In genomic region chr6:36984581-36985383, GRCh38 we compare ENCODE assay signal across 8 cellular contexts. TPM values are rescaled to one million over a fixed set of nuclear protein-coding genes. Genes with fewer than 3 reads are reported as not detected.
DNase-seq lines count a peak whose midpoint lies in the region; ATAC-seq and TF ChIP-seq lines count a peak whose summit lies in the region.

No MANE protein-coding gene starts in this region.

- H3K27ac ChIP-seq in rectal smooth muscle tissue (ENCODE audit: low read depth, low read length) = peak overlapping the region; percentile 64

- H3K27ac Mint-ChIP-seq in activated T-helper 2 cell treated with anti-CD3 and anti-CD28 coated beads, Interferon-gamma antibody, Interleukin-2, Interleukin-4, amounts not matched to agents 10 μg/mL and 5 μg/mL and 100 μg/mL, durations not matched to agents 14 hours and 24 hours and 36 hours = no peak overlapping the region
- H3K27ac Mint-ChIP-seq in glutamatergic neuron (ENCODE audit: unreplicated experiment) = no peak overlapping the region

- DNase-seq in GM12865 (ENCODE audit: low read depth) (peak; percentile 65), NCI-H748 treated with DMSO at 0.1 percent for 48 hours (lab: John Stamatoyannopoulos, UW) (peak; percentile 63), glutamatergic neuron (peak; percentile 62), Ammon's horn (ENCODE audit: low spot score) (no peak), NCI-H1930 (lab: John Stamatoyannopoulos, UW) (no peak)
- DNase-seq in activated T-helper 2 cell treated with anti-CD3 and anti-CD28 coated beads, Interferon-gamma antibody, Interleukin-2, Interleukin-4, amounts not matched to agents 10 μg/mL and 5 μg/mL and 100 μg/mL, durations not matched to agents 14 hours and 24 hours and 36 hours (ENCODE audit: low spot score) = peak; percentile 32

- TF ChIP-seq CTCF in GM12865 (IDR thresholded peaks at IDR 0.05; ENCODE audit: insufficient read depth, low read depth, low read length, missing control alignments) = no peak
- TF ChIP-seq CTCF in glutamatergic neuron (IDR thresholded peaks at IDR 0.05; ENCODE audit: partially characterized antibody, unreplicated experiment) = no peak

- H3K4me3 ChIP-seq in GM12865 (ENCODE audit: low read depth, low read length) (peak overlapping the region; percentile 98), rectal smooth muscle tissue (ENCODE audit: low read length) (peak overlapping the region; percentile 86)

- H3K4me1 Mint-ChIP-seq in activated T-helper 2 cell treated with anti-CD3 and anti-CD28 coated beads, Interferon-gamma antibody, Interleukin-2, Interleukin-4, amounts not matched to agents 10 μg/mL and 5 μg/mL and 100 μg/mL, durations not matched to agents 14 hours and 24 hours and 36 hours (ENCODE audit: low read depth) = peaks cover 23% of the 10 kb centered on the region
- H3K4me1 Mint-ChIP-seq in glutamatergic neuron (ENCODE audit: low read depth, unreplicated experiment) = peaks cover 24% of the 10 kb centered on the region

- no peaks in the 10 kb centered on the region for H3K9me3 Mint-ChIP-seq in activated T-helper 2 cell treated with anti-CD3 and anti-CD28 coated beads, Interferon-gamma antibody, Interleukin-2, Interleukin-4, amounts not matched to agents 10 μg/mL and 5 μg/mL and 100 μg/mL, durations not matched to agents 14 hours and 24 hours and 36 hours
- peaks cover 7% of the 10 kb centered on the region for H3K9me3 Mint-ChIP-seq in glutamatergic neuron (ENCODE audit: unreplicated experiment)

- intact Hi-C loops in activated T-helper 2 cell treated with anti-CD3 and anti-CD28 coated beads, Interferon-gamma antibody, Interleukin-2, Interleukin-4, amounts not matched to agents 10 μg/mL and 5 μg/mL and 100 μg/mL, durations not matched to agents 14 hours and 24 hours and 36 hours (cut with micrococcal nuclease) = loop anchor here (5.0 kb wide), 1 partner anchor 97 kb away; the partner anchor contains the start of gene C6orf89

- ATAC-seq in GM18870 (IDR thresholded peaks at IDR 0.05; ENCODE audit: unreplicated experiment) = no peak

- peaks cover 14% of the 10 kb centered on the region for H3K4me1 ChIP-seq in rectal smooth muscle tissue (ENCODE audit: control insufficient read depth, insufficient read depth, low read length)

- H3K36me3 Mint-ChIP-seq in activated T-helper 2 cell treated with anti-CD3 and anti-CD28 coated beads, Interferon-gamma antibody, Interleukin-2, Interleukin-4, amounts not matched to agents 10 μg/mL and 5 μg/mL and 100 μg/mL, durations not matched to agents 14 hours and 24 hours and 36 hours (ENCODE audit: low read depth) = peaks cover 14% of the 10 kb centered on the region
- no peaks in the 10 kb centered on the region for H3K36me3 Mint-ChIP-seq in glutamatergic neuron (ENCODE audit: unreplicated experiment)

- peaks cover 2% of the 10 kb centered on the region for H3K36me3 ChIP-seq in rectal smooth muscle tissue (ENCODE audit: control insufficient read depth, insufficient read depth, low read length)

- H3K4me3 Mint-ChIP-seq in activated T-helper 2 cell treated with anti-CD3 and anti-CD28 coated beads, Interferon-gamma antibody, Interleukin-2, Interleukin-4, amounts not matched to agents 10 μg/mL and 5 μg/mL and 100 μg/mL, durations not matched to agents 14 hours and 24 hours and 36 hours (ENCODE audit: low read depth) = no peak overlapping the region
- H3K4me3 Mint-ChIP-seq in glutamatergic neuron (ENCODE audit: unreplicated experiment) = no peak overlapping the region

- H3K27me3 ChIP-seq in rectal smooth muscle tissue (ENCODE audit: control insufficient read depth, insufficient read depth, low read length) = no peaks in the 10 kb centered on the region

- peak overlapping the region; percentile 50 for H3K9ac ChIP-seq in rectal smooth muscle tissue (ENCODE audit: low read length)

- peaks cover 3% of the 10 kb centered on the region for H3K27me3 Mint-ChIP-seq in activated T-helper 2 cell treated with anti-CD3 and anti-CD28 coated beads, Interferon-gamma antibody, Interleukin-2, Interleukin-4, amounts not matched to agents 10 μg/mL and 5 μg/mL and 100 μg/mL, durations not matched to agents 14 hours and 24 hours and 36 hours (ENCODE audit: low read depth)
- H3K27me3 Mint-ChIP-seq in glutamatergic neuron (ENCODE audit: unreplicated experiment) = peaks cover 7% of the 10 kb centered on the region

RNA-seq across cellular contexts. Expression of gene MTCH1, which starts 1.2 kb away (rescaled TPM):
- total RNA-seq in activated T-helper 2 cell treated with anti-CD3 and anti-CD28 coated beads, Interferon-gamma antibody, Interleukin-2, Interleukin-4, amounts not matched to agents 10 μg/mL and 5 μg/mL and 100 μg/mL, durations not matched to agents 14 hours and 24 hours and 36 hours = 117 and 119 TPM in 2 replicates
- total RNA-seq in glutamatergic neuron (ENCODE audit: unreplicated experiment) = 179 TPM

RNA-seq across cellular contexts. Expression of gene FGD2, which starts 20.7 kb away (rescaled TPM):
- total RNA-seq in activated T-helper 2 cell treated with anti-CD3 and anti-CD28 coated beads, Interferon-gamma antibody, Interleukin-2, Interleukin-4, amounts not matched to agents 10 μg/mL and 5 μg/mL and 100 μg/mL, durations not matched to agents 14 hours and 24 hours and 36 hours = 0.64 and 0.87 TPM in 2 replicates
- not detected for total RNA-seq in glutamatergic neuron (ENCODE audit: unreplicated experiment)

RNA-seq across cellular contexts. Expression of gene PI16, which starts 30.2 kb away (rescaled TPM):
- total RNA-seq in activated T-helper 2 cell treated with anti-CD3 and anti-CD28 coated beads, Interferon-gamma antibody, Interleukin-2, Interleukin-4, amounts not matched to agents 10 μg/mL and 5 μg/mL and 100 μg/mL, durations not matched to agents 14 hours and 24 hours and 36 hours = not detected in 2 replicates
- not detected for total RNA-seq in glutamatergic neuron (ENCODE audit: unreplicated experiment)

Comparison
In these comparisons a context has a peak if more than half of its experiments do, and no peak if none do; other contexts are left out.
1. DNase-seq: peak in GM12865 (single experiment), NCI-H748 treated with DMSO at 0.1 percent for 48 hours (single experiment), activated T-helper 2 cell treated with anti-CD3 and anti-CD28 coated beads, Interferon-gamma antibody, Interleukin-2, Interleukin-4, amounts not matched to agents 10 μg/mL and 5 μg/mL and 100 μg/mL, durations not matched to agents 14 hours and 24 hours and 36 hours (single experiment) and glutamatergic neuron (single experiment); none in Ammon's horn (single experiment) and NCI-H1930 (0 of 2).